In the genomic region with DNA sequence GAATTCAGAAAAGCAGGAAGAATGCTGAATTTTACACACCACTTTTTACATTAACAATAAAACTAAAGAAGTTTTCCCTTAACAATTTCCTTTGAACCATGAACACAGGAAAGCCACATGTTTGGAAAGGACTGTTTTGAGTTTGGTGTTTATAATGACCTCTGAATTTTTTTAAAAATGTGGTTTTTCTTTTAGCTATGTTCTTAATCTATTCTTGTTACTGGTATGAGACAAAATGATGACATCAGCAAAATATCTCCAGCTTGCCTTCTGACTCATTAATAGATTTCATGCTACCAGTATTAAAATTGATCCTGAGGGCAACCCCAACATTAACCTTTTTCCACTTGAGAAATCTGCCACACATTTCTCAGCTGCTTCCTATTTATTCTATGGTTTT, we compare ENCODE assay signal across 18 cellular contexts.
A peak's percentile ranks its signal among the peaks of the same experiment; 100 is the strongest.
DNase-seq lines count a peak whose midpoint lies in the region; ATAC-seq, FAIRE-seq and TF ChIP-seq lines count a peak whose summit lies in the region.
"Had no signal": no experiment of that assay in that cellular context is flagged by ENCODE, and none has a peak within 500 bp of the region (broad histone marks: within the 10 kb centered on the region; RNA-seq: fewer than 3 reads in every experiment).

No MANE protein-coding gene starts in this region.

- intact Hi-C loops in endothelial cell of umbilical vein (cut with micrococcal nuclease) = no loop called here

- POLR2A ChIA-PET in endothelial cell of umbilical vein (lab: Charles Lee) = no interaction called here

- no peak overlapping the region for H3K4me3 Mint-ChIP-seq in nephron progenitor cell
- H3K4me3 Mint-ChIP-seq: activated naive CD8-positive, alpha-beta T cell treated with anti-CD3 and anti-CD28 coated beads, Interleukin-2, amount 10 ng/mL, durations not matched to agents 7 days and 5 days; activated T-helper 1 cell treated with anti-CD3 and anti-CD28 coated beads, Interleukin-12 subunit alpha, Interleukin-12 subunit beta, Interleukin-2, Interleukin-4 antibody, amounts not matched to agents 30 ng/mL and 10 ng/mL and 1 ng/mL, durations not matched to agents 14 hours and 24 hours and 36 hours had no signal

- no peak overlapping the region for H3K9ac ChIP-seq in endothelial cell of umbilical vein (replicated peaks; ENCODE audit: extremely low read depth, insufficient read depth, low read length)

- H3K4me2 ChIP-seq in endothelial cell of umbilical vein (ENCODE audit: insufficient read depth, low read length) = no peak overlapping the region

- no peak overlapping the region for H3K4me3 ChIP-seq in endothelial cell of umbilical vein (replicated peaks in 1 of 3; ENCODE audit: insufficient read depth in 1 of 3, low read depth in 1 of 3, low read length in 3 of 3)
- H3K4me3 ChIP-seq: right atrium auricular region had no signal

- no peak for ATAC-seq in GM21529 (IDR thresholded peaks at IDR 0.05; ENCODE audit: unreplicated experiment)
- ATAC-seq in HG03095 (IDR thresholded peaks at IDR 0.05; ENCODE audit: unreplicated experiment) = no peak
- ATAC-seq: left lobe of liver had no signal

- H3K36me3 ChIP-seq in endothelial cell of umbilical vein (ENCODE audit: control insufficient read depth in 2 of 2, extremely low read depth in 1 of 2, insufficient read depth in 2 of 2, low read length in 2 of 2) = no peaks in the 10 kb centered on the region
- H3K36me3 ChIP-seq: right atrium auricular region had no signal

- H3K27ac Mint-ChIP-seq in nephron progenitor cell = no peak overlapping the region
- H3K27ac Mint-ChIP-seq: activated naive CD8-positive, alpha-beta T cell treated with anti-CD3 and anti-CD28 coated beads, Interleukin-2, amount 10 ng/mL, durations not matched to agents 7 days and 5 days; activated T-helper 1 cell treated with anti-CD3 and anti-CD28 coated beads, Interleukin-12 subunit alpha, Interleukin-12 subunit beta, Interleukin-2, Interleukin-4 antibody, amounts not matched to agents 30 ng/mL and 10 ng/mL and 1 ng/mL, durations not matched to agents 14 hours and 24 hours and 36 hours had no signal

- TF ChIP-seq CTCF in D721Med (IDR thresholded peaks at IDR 0.05; ENCODE audit: insufficient read depth, missing control alignments) (no peak), endothelial cell of umbilical vein (IDR thresholded peaks at IDR 0.05; ENCODE audit: extremely low read depth in 1 of 2, insufficient read depth in 1 of 2, low read depth in 1 of 2, low read length in 2 of 2) (no peak), nephron progenitor cell (IDR thresholded peaks at IDR 0.05) (no peak)

- TF ChIP-seq POLR2A in endothelial cell of umbilical vein (IDR thresholded peaks at IDR 0.05; ENCODE audit: low read depth, low read length) = no peak

- no peaks in the 10 kb centered on the region for H3K4me1 ChIP-seq in endothelial cell of umbilical vein (ENCODE audit: control insufficient read depth, extremely low read depth, insufficient read depth, low read length)

- no peaks in the 10 kb centered on the region for H3K9me3 Mint-ChIP-seq in nephron progenitor cell

- peaks cover 5% of the 10 kb centered on the region for H3K4me1 Mint-ChIP-seq in nephron progenitor cell

- no peaks in the 10 kb centered on the region for H3K9me1 ChIP-seq in endothelial cell of umbilical vein (replicated peaks; ENCODE audit: control insufficient read depth, extremely low read depth, insufficient read depth, low read length)

- CTCF ChIA-PET in endothelial cell of umbilical vein (lab: Charles Lee) = interaction anchor here (0.8 kb wide), 1 partner anchor 12 kb away, joined by 5 read pairs; no protein-coding TSS in a partner anchor

- no peaks in the 10 kb centered on the region for H4K20me1 ChIP-seq in endothelial cell of umbilical vein (replicated peaks; ENCODE audit: control insufficient read depth, extremely low read depth, insufficient read depth, low read length)

- no TSS peak for BruUV-seq in endothelial cell of umbilical vein (replicated peaks; lab: Mats Ljungman, UMichigan)

- no peaks in the 10 kb centered on the region for H3K27me3 Mint-ChIP-seq in nephron progenitor cell (ENCODE audit: low read depth, poor library complexity)
- H3K27me3 Mint-ChIP-seq: activated naive CD8-positive, alpha-beta T cell treated with anti-CD3 and anti-CD28 coated beads, Interleukin-2, amount 10 ng/mL, durations not matched to agents 7 days and 5 days had no signal

- H2AFZ ChIP-seq in endothelial cell of umbilical vein (ENCODE audit: low read depth, low read length) = no peak overlapping the region

- DNase-seq in D721Med (ENCODE audit: insufficient read length, low spot score) (no peak), RCC 7860 (ENCODE audit: low spot score) (no peak), endothelial cell of umbilical vein (ENCODE audit: low read depth, low spot score) (peak; percentile 47), myocyte (ENCODE audit: low read depth) (peak; percentile 18), nephron progenitor cell (no peak), kidney glomerular epithelial cell (lab: John Stamatoyannopoulos, UW) (no peak)
- DNase-seq: activated CD4-positive, CD25-positive, alpha-beta regulatory T cell; activated naive CD8-positive, alpha-beta T cell treated with anti-CD3 and anti-CD28 coated beads, Interleukin-2, amount 10 ng/mL, durations not matched to agents 7 days and 5 days; Calu3; foreskin melanocyte; GDM1; stimulated activated CD4-positive, alpha-beta T cell treated with anti-CD3 and anti-CD28 coated beads, Interleukin-2, amount 100 ng/mL, for 24 hours had no signal

- FAIRE-seq in D721Med (lab: Jason Lieb, UNC) (peak; percentile 60), RCC 7860 (lab: Jason Lieb, UNC) (peak; percentile 30), endothelial cell of umbilical vein (lab: Jason Lieb, UNC) (peak; percentile 56)
- FAIRE-seq: GM12892 had no signal

- no peaks in the 10 kb centered on the region for H3K79me2 ChIP-seq in endothelial cell of umbilical vein (ENCODE audit: control insufficient read depth, insufficient read depth, low read length)

- no peak overlapping the region for H3K27ac ChIP-seq in endothelial cell of umbilical vein (ENCODE audit: insufficient read depth, low read depth, low read length)
- H3K27ac ChIP-seq: right atrium auricular region had no signal

- no peaks in the 10 kb centered on the region for H3K27me3 ChIP-seq in endothelial cell of umbilical vein (ENCODE audit: control insufficient read depth in 2 of 2, insufficient read depth in 2 of 2, low read length in 2 of 2)
- H3K27me3 ChIP-seq: right atrium auricular region had no signal

- peaks cover 4% of the 10 kb centered on the region for H3K36me3 Mint-ChIP-seq in nephron progenitor cell (ENCODE audit: low read depth)

- dilution Hi-C loops in endothelial cell of umbilical vein (cut with MboI; ENCODE audit: extremely low pct_ligation_motif_present, low sequenced_read_pairs) = no loop called here

- H3K9me3 ChIP-seq in endothelial cell of umbilical vein (replicated peaks; ENCODE audit: control insufficient read depth, insufficient read depth, low read length) = no peaks in the 10 kb centered on the region
- H3K9me3 ChIP-seq: right atrium auricular region had no signal

TF ChIP-seq in endothelial cell of umbilical vein, 7 proteins besides CTCF, POLR2A, EP300 and RAD21:
- TF ChIP-seq MYC (IDR thresholded peaks at IDR 0.05; ENCODE audit: low read depth, low read length) = no peak
- TF ChIP-seq, protein P1, sequence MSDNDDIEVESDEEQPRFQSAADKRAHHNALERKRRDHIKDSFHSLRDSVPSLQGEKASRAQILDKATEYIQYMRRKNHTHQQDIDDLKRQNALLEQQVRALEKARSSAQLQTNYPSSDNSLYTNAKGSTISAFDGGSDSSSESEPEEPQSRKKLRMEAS (IDR thresholded peaks at IDR 0.05; ENCODE audit: insufficient read depth, insufficient read length) = no peak
- no peak for TF ChIP-seq JUN (IDR thresholded peaks at IDR 0.05; ENCODE audit: borderline replicate concordance, insufficient read depth, insufficient read length, low read depth)
- TF ChIP-seq EZH2 (IDR thresholded peaks at IDR 0.05; ENCODE audit: borderline replicate concordance, low read depth, low read length, severe bottlenecking) = no peak
- TF ChIP-seq POLR2AphosphoS5 (IDR thresholded peaks at IDR 0.05; ENCODE audit: insufficient read depth, low read depth, low read length) = no peak

Comparison
In these comparisons a context has a peak if more than half of its experiments do, and no peak if none do; other contexts are left out.
1. DNase-seq: peak in endothelial cell of umbilical vein (single experiment) and myocyte (single experiment); none in D721Med (single experiment), RCC 7860 (single experiment), nephron progenitor cell (single experiment) and kidney glomerular epithelial cell (single experiment).